ENCODE assay signal across 1 cellular context in genomic region chr2:148875387-148876051, GRCh38.
TF ChIP-seq lines count a peak whose summit lies in the region.

No MANE protein-coding gene starts in this region.

TF ChIP-seq in HCT116, 20 proteins besides CTCF, POLR2A, EP300 and RAD21 (continued from another document):
- TF ChIP-seq ATF3 (IDR thresholded peaks at IDR 0.05) (no peak), TCF7L2 (IDR thresholded peaks at IDR 0.05; ENCODE audit: borderline replicate concordance, extremely low read depth, insufficient read depth, insufficient read length) (no peak), CBX3 (IDR thresholded peaks at IDR 0.05; ENCODE audit: low read depth) (no peak), ELF1 (IDR thresholded peaks at IDR 0.05; ENCODE audit: borderline replicate concordance, low read depth) (no peak), MAX (IDR thresholded peaks at IDR 0.05) (no peak), YY1 (IDR thresholded peaks at IDR 0.05; ENCODE audit: extremely low read depth, insufficient replicate concordance, low read depth, low read length) (no peak), ZBTB33 (IDR thresholded peaks at IDR 0.05; ENCODE audit: extremely low read depth, insufficient replicate concordance, low read length) (no peak), EZH2 (IDR thresholded peaks at IDR 0.05) (no peak), EZH2phosphoT487 (IDR thresholded peaks at IDR 0.05; ENCODE audit: borderline replicate concordance) (no peak), FOSL1 (IDR thresholded peaks at IDR 0.05; ENCODE audit: low read depth) (no peak), SIN3A (IDR thresholded peaks at IDR 0.05; ENCODE audit: low read depth) (no peak)
